Comparison of ENCODE assay signal across 8 cellular contexts in the genomic region with DNA sequence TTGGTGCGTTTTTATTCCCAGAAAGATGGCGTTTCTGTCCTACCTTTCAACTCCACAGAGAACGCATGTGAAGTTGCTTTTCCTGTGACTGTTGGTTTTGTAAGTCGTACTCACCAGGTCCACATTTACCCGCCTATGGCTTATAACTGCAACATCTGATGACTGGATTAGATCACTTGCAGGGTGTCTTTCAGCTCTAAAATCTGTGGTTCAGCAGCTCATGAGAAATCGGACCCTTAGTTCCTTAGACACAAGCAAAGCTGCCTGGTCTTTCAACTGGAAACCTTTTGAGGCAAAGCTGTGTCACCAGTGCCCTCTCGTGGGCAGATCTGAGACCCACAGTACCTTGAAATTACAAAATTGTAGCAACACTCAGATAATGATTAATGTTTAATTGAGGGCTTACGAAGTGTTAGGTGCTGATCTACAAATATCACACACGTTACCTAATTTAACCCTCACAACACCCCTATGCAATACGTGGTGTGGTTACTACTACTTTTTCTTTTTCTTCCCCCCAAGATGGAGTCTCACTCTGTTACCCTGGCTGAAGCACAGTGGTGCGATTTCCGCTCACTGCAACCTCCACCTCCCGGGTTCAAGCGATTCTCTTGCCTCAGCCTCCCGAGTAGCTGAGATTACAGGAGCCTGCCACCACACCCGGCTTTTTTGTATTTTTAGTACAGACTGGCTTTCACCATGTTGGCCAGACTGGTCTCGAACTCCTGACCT.
DNase-seq lines count a peak whose midpoint lies in the region; ATAC-seq and TF ChIP-seq lines count a peak whose summit lies in the region.

No MANE protein-coding gene starts in this region.

- in situ Hi-C loops in Panc1 (cut with HindIII; ENCODE audit: low pct_unique_long_range_greater_than_20kb, low sequenced_read_pairs) = no loop called here

- no peak overlapping the region for H2BK12ac ChIP-seq in neuronal stem cell (ENCODE audit: low read length)

- H3K27me3 ChIP-seq in Panc1 (ENCODE audit: control insufficient read depth, insufficient read depth, low read length) (no peaks in the 10 kb centered on the region), esophagus squamous epithelium (no peaks in the 10 kb centered on the region), neuronal stem cell (ENCODE audit: control insufficient read depth in 3 of 3, insufficient read depth in 3 of 3, low read depth in 1 of 3, low read length in 3 of 3) (no peaks in the 10 kb centered on the region)

- POLR2A ChIA-PET in Panc1 (lab: Charles Lee) = no interaction called here

- H3K18ac ChIP-seq in neuronal stem cell (ENCODE audit: low read length) = no peak overlapping the region

- intact Hi-C loops in Panc1 (cut with micrococcal nuclease; ENCODE audit: unreplicated experiment) = no loop called here
- intact Hi-C loops in esophagus squamous epithelium (cut with DNase I) = no loop called here

- no peak overlapping the region for H3K14ac ChIP-seq in neuronal stem cell (ENCODE audit: low read length)

- H3K36me3 ChIP-seq in Panc1 (ENCODE audit: control insufficient read depth, insufficient read depth, low read length) = no peaks in the 10 kb centered on the region
- H3K36me3 ChIP-seq in esophagus squamous epithelium = no peaks in the 10 kb centered on the region
- no peaks in the 10 kb centered on the region for H3K36me3 ChIP-seq in neuronal stem cell (replicated peaks in 1 of 2; ENCODE audit: control insufficient read depth in 2 of 2, insufficient read depth in 2 of 2, low read length in 2 of 2)

- no peak for TF ChIP-seq POLR2A in esophagus squamous epithelium (IDR thresholded peaks at IDR 0.05)

- no peak overlapping the region for H2BK5ac ChIP-seq in neuronal stem cell (ENCODE audit: low read length)

- H4K91ac ChIP-seq in neuronal stem cell (ENCODE audit: low read depth, low read length, poor library complexity) = no peak overlapping the region

- TF ChIP-seq CTCF in Panc1 (IDR thresholded peaks at IDR 0.05) (peak; percentile 79), esophagus squamous epithelium (IDR thresholded peaks at IDR 0.05) (peak in 5 of 6 experiments; percentile 23 to 52 (median 48))

- peak overlapping the region; percentile 47 for H2AFZ ChIP-seq in neuronal stem cell (ENCODE audit: low read length)

- no peaks in the 10 kb centered on the region for H3K79me1 ChIP-seq in neuronal stem cell (ENCODE audit: low read depth, low read length)

- no TSS peak for BruUV-seq in Panc1 (replicated peaks; lab: Mats Ljungman, UMichigan)

- DNase-seq in DMS 273 (lab: John Stamatoyannopoulos, UW; ENCODE audit: unreplicated experiment) (peak; percentile 64), Panc1 (ENCODE audit: low read depth, low spot score) (peak; percentile 32), esophagus squamous epithelium (lab: John Stamatoyannopoulos, UW) (no peak), neuronal stem cell (ENCODE audit: low spot score) (peak; percentile 39), superior temporal gyrus (ENCODE audit: extremely low spot score) (peak; percentile 85)
- DNase-seq in activated T-cell treated with anti-CD3 and anti-CD28 coated beads, Interleukin-2, amount 50 U/mL, for 1 hour = peak; percentile 75

- no peak overlapping the region for H4K8ac ChIP-seq in neuronal stem cell (ENCODE audit: low read depth, low read length)

- no peak overlapping the region for H2AK5ac ChIP-seq in neuronal stem cell (ENCODE audit: low read depth, low read length)

- 50 to 53% methylated on average over 16 to 17 of the region's 17 CpGs for WGBS in esophagus squamous epithelium, 2 donors
- no CpG with 5 or more reads among the region's 17 CpGs for WGBS in neuronal stem cell (ENCODE audit: extremely low coverage in 2 of 2, insufficient read length in 2 of 2, insufficient replicate concordance in 1 of 2), 2 donors

- H3K4ac ChIP-seq in neuronal stem cell (ENCODE audit: low read length) = no peak overlapping the region

- H3K4me1 ChIP-seq in Panc1 (ENCODE audit: control insufficient read depth, insufficient read depth, low read length) (no peaks in the 10 kb centered on the region), esophagus squamous epithelium (no peaks in the 10 kb centered on the region), neuronal stem cell (ENCODE audit: control insufficient read depth in 2 of 2, insufficient read depth in 1 of 2, low read depth in 1 of 2, low read length in 2 of 2) (no peaks in the 10 kb centered on the region)

- CTCF ChIA-PET in Panc1 (lab: Charles Lee) = no interaction called here

- ATAC-seq in HG02678 (IDR thresholded peaks at IDR 0.05; ENCODE audit: unreplicated experiment) (peak; percentile 49), Panc1 (peak; percentile 63; the same call in 1 of the 2 replicates), HG03139 (IDR thresholded peaks at IDR 0.05; ENCODE audit: unreplicated experiment) (no peak)

- no peak overlapping the region for H2BK15ac ChIP-seq in neuronal stem cell (ENCODE audit: low read length)

- no peak overlapping the region for H3K4me2 ChIP-seq in neuronal stem cell (ENCODE audit: insufficient read depth, low read length, poor library complexity, severe bottlenecking)

- H3K9me3 ChIP-seq in Panc1 (ENCODE audit: control insufficient read depth, insufficient read depth, low read depth, low read length) (no peaks in the 10 kb centered on the region), esophagus squamous epithelium (no peaks in the 10 kb centered on the region), neuronal stem cell (replicated peaks in 1 of 2; ENCODE audit: control insufficient read depth in 2 of 2, insufficient read depth in 1 of 2, low read depth in 1 of 2, low read length in 2 of 2) (no peaks in the 10 kb centered on the region)

- no peak overlapping the region for H3K9ac ChIP-seq in neuronal stem cell (ENCODE audit: low read depth, low read length, poor library complexity)

- no peak overlapping the region for H3K23ac ChIP-seq in neuronal stem cell (ENCODE audit: low read depth, low read length, poor library complexity)

- no peak overlapping the region for H2BK120ac ChIP-seq in neuronal stem cell (ENCODE audit: low read depth, low read length)

- H3K4me3 ChIP-seq in Panc1 (ENCODE audit: low read depth in 2 of 2, low read length in 2 of 2) (no peak overlapping the region), esophagus squamous epithelium (no peak overlapping the region), neuronal stem cell (ENCODE audit: low read length in 2 of 2) (no peak overlapping the region)

- H3K27ac ChIP-seq in Panc1 (ENCODE audit: low read length) (no peak overlapping the region), esophagus squamous epithelium (no peak overlapping the region), neuronal stem cell (replicated peaks; ENCODE audit: low read length) (no peak overlapping the region)
